In the genomic region with DNA sequence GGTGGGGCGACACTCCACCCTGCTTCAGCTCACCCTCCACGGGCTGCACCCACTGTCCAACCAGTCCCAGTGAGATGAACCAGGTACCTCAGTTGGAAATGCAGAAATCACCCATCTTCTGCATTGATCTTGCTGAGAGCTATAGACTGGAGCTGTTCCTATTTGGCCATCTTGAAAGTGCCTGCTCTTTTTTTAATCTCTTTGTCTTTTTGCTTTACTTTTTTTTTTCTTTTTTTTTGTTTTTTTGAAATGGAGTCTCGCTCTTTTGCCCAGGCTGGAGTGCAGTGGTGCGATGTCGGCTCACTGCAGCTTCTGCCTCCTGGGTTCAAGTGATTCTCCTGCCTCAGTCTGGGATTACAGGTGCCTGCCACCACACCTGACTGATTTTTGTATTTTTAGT, we compare ENCODE assay signal across 6 cellular contexts.
A peak's percentile ranks its signal among the peaks of the same experiment; 100 is the strongest.
DNase-seq lines count a peak whose midpoint lies in the region; ATAC-seq, FAIRE-seq and TF ChIP-seq lines count a peak whose summit lies in the region.
"Not testable (repeated sequence)": the region's sequence is repeated elsewhere in the genome, so short reads cannot be mapped to it uniquely, and the experiment has no call there.

No MANE protein-coding gene starts in this region.

- H3K4ac ChIP-seq in neuronal stem cell (ENCODE audit: low read length): not testable (repeated sequence)

- not testable (repeated sequence) for H3K9me1 ChIP-seq in K562 (ENCODE audit: control insufficient read depth, insufficient read depth, low read length)

- BruUV-seq in K562 (replicated peaks; lab: Mats Ljungman, UMichigan); HepG2 (replicated peaks; lab: Mats Ljungman, UMichigan): not testable (repeated sequence)

- CTCF ChIA-PET in HEK293 (lab: Yijun Ruan, JAX): interaction anchor here (0.6 to 2.0 kb wide), 7 partner anchors 8 to 396 kb away, joined by 3 to 10 read pairs (median 6); no protein-coding TSS in a partner anchor
- CTCF ChIA-PET in K562 (lab: Yijun Ruan, JAX; ENCODE audit: low intra/inter-chr PET ratio); HepG2 (lab: Yijun Ruan, JAX; ENCODE audit: low intra/inter-chr PET ratio, low total read pairs): not testable (repeated sequence)

- not testable (repeated sequence) for H2AFZ ChIP-seq in K562 (ENCODE audit: low read depth, low read length); HepG2 (ENCODE audit: low read length)
- H2AFZ ChIP-seq in neuronal stem cell (ENCODE audit: low read length): peak overlapping the region; percentile 52

- not testable (repeated sequence) for DNase-seq in K562 (ENCODE audit: extremely low read depth in 1 of 4, low spot score in 3 of 4); HepG2 (ENCODE audit: low spot score); neuronal stem cell (ENCODE audit: low spot score)

- peak overlapping the region; percentile 52 for H3K4me2 ChIP-seq in K562 (ENCODE audit: insufficient read depth, low read length)
- H3K4me2 ChIP-seq in HepG2 (ENCODE audit: low read depth, low read length): peak overlapping the region; percentile 32; the same call in 1 of the 2 replicates
- not testable (repeated sequence) for H3K4me2 ChIP-seq in neuronal stem cell (ENCODE audit: insufficient read depth, low read length, poor library complexity, severe bottlenecking)

- H3K9me3 ChIP-seq in ES-I3 (ENCODE audit: control insufficient read depth, insufficient read depth, low read length); HEK293 (ENCODE audit: control insufficient read depth, insufficient read depth, low read depth, low read length); K562 (replicated peaks; ENCODE audit: control insufficient read depth, insufficient read depth, low read depth, low read length); iPS-15b (ENCODE audit: control insufficient read depth, insufficient read depth, low read length); HepG2 (ENCODE audit: low read length); neuronal stem cell (replicated peaks in 1 of 2; ENCODE audit: control insufficient read depth in 2 of 2, insufficient read depth in 1 of 2, low read depth in 1 of 2, low read length in 2 of 2): not testable (repeated sequence)

- ATAC-seq in K562, HepG2: not testable (repeated sequence)

- H3K9ac ChIP-seq in ES-I3 (ENCODE audit: low read depth, low read length) (peak overlapping the region; percentile 39; the same call in 1 of the 2 replicates), iPS-15b (ENCODE audit: low read depth, low read length) (peak overlapping the region; percentile 32)
- not testable (repeated sequence) for H3K9ac ChIP-seq in K562 (ENCODE audit: insufficient read depth in 1 of 2, low read depth in 2 of 2, low read length in 2 of 2); HepG2 (ENCODE audit: insufficient read depth, low read depth, low read length); neuronal stem cell (ENCODE audit: low read depth, low read length, poor library complexity)

- H3K36me3 ChIP-seq in ES-I3 (ENCODE audit: insufficient read depth, low read length); HEK293 (ENCODE audit: control insufficient read depth in 2 of 2, insufficient read depth in 1 of 2, low read length in 2 of 2); K562 (ENCODE audit: control insufficient read depth, insufficient read depth, low read length); iPS-15b (ENCODE audit: control insufficient read depth, insufficient read depth, low read length); HepG2 (replicated peaks in 1 of 2; ENCODE audit: control insufficient read depth in 1 of 2, insufficient read depth in 2 of 2, low read length in 2 of 2); neuronal stem cell (replicated peaks in 1 of 2; ENCODE audit: control insufficient read depth in 2 of 2, insufficient read depth in 2 of 2, low read length in 2 of 2): not testable (repeated sequence)

- H2BK120ac ChIP-seq in neuronal stem cell (ENCODE audit: low read depth, low read length): not testable (repeated sequence)

- intact Hi-C loops in K562 (cut with micrococcal nuclease); HepG2 (cut with micrococcal nuclease; ENCODE audit: unreplicated experiment): not testable (repeated sequence)

- H2BK15ac ChIP-seq in neuronal stem cell (ENCODE audit: low read length): not testable (repeated sequence)

- H3K14ac ChIP-seq in neuronal stem cell (ENCODE audit: low read length): not testable (repeated sequence)

- not testable (repeated sequence) for H3K4me1 ChIP-seq in ES-I3 (ENCODE audit: insufficient read depth, low read length); HEK293 (ENCODE audit: control insufficient read depth, insufficient read depth, low read length); K562 (replicated peaks in 1 of 2; ENCODE audit: control insufficient read depth in 2 of 2, insufficient read depth in 2 of 2, low read length in 2 of 2); iPS-15b (ENCODE audit: control insufficient read depth, insufficient read depth, low read length); HepG2 (ENCODE audit: insufficient read depth, low read length); neuronal stem cell (ENCODE audit: control insufficient read depth in 2 of 2, insufficient read depth in 1 of 2, low read depth in 1 of 2, low read length in 2 of 2)

- H2AK5ac ChIP-seq in neuronal stem cell (ENCODE audit: low read depth, low read length): not testable (repeated sequence)

- peaks cover 8 to 33% of the 10 kb centered on the region in 2 experiments for H3K27me3 ChIP-seq in K562 (ENCODE audit: control insufficient read depth in 2 of 2, insufficient read depth in 2 of 2, low read length in 2 of 2)
- H3K27me3 ChIP-seq in iPS-15b (ENCODE audit: control insufficient read depth, insufficient read depth, low read length); HepG2 (ENCODE audit: control insufficient read depth in 1 of 2, insufficient read depth in 2 of 2, low read length in 2 of 2); neuronal stem cell (ENCODE audit: control insufficient read depth in 3 of 3, insufficient read depth in 3 of 3, low read depth in 1 of 3, low read length in 3 of 3): not testable (repeated sequence)

- not testable (repeated sequence) for H3K79me2 ChIP-seq in K562 (ENCODE audit: control insufficient read depth, insufficient read depth, low read length); HepG2 (ENCODE audit: insufficient read depth, low read length)

- not testable (repeated sequence) for TF ChIP-seq POLR2A in K562 (conservative IDR thresholded peaks at IDR 0.05); HepG2 (IDR thresholded peaks at IDR 0.05; ENCODE audit: insufficient read depth in 1 of 2, low read depth in 2 of 2, low read length in 2 of 2)

- H3K4me3 ChIP-seq in HEK293 (ENCODE audit: low read depth, low read length); K562; HepG2 (replicated peaks in 1 of 3; ENCODE audit: insufficient read depth in 1 of 3, low read depth in 2 of 3, low read length in 3 of 3); neuronal stem cell (ENCODE audit: low read length in 2 of 2): not testable (repeated sequence)
- H3K4me3 ChIP-seq in iPS-15b (ENCODE audit: low read depth, low read length): peak overlapping the region; percentile 20

- 15% methylated on average over 5 of the region's 5 CpGs for WGBS in K562 (ENCODE audit: insufficient coverage, low coverage, missing lambda C conversion rate)
- WGBS in HepG2 (ENCODE audit: low lambda C conversion rate): 67% methylated on average over 5 of the region's 5 CpGs
- no CpG with 5 or more reads among the region's 5 CpGs for WGBS in neuronal stem cell (ENCODE audit: extremely low coverage in 2 of 2, insufficient read length in 2 of 2, insufficient replicate concordance in 1 of 2), 2 donors

- H2BK5ac ChIP-seq in neuronal stem cell (ENCODE audit: low read length): not testable (repeated sequence)

- not testable (repeated sequence) for H4K20me1 ChIP-seq in K562 (replicated peaks; ENCODE audit: control insufficient read depth, insufficient read depth, low read length); HepG2 (ENCODE audit: insufficient read depth, low read length)

- peak overlapping the region; percentile 41 for H2BK12ac ChIP-seq in neuronal stem cell (ENCODE audit: low read length)

- not testable (repeated sequence) for H4K8ac ChIP-seq in neuronal stem cell (ENCODE audit: low read depth, low read length)

- not testable (repeated sequence) for TF ChIP-seq EP300 in K562 (IDR thresholded peaks at IDR 0.05; ENCODE audit: low read length); HepG2 (IDR thresholded peaks at IDR 0.05; ENCODE audit: low read depth in 2 of 2, low read length in 2 of 2); HepG2 (CRISPR knock-in tag; IDR thresholded peaks at IDR 0.05; ENCODE audit: borderline replicate concordance)

- not testable (repeated sequence) for H3K79me1 ChIP-seq in neuronal stem cell (ENCODE audit: low read depth, low read length)

- not testable (repeated sequence) for H3K27ac ChIP-seq in HEK293 (ENCODE audit: extremely low read depth, low read depth, low read length); K562 (ENCODE audit: extremely low read depth, low read depth, low read length); HepG2 (ENCODE audit: extremely low read length, insufficient read depth, low read length); neuronal stem cell (replicated peaks; ENCODE audit: low read length)

- peak overlapping the region; percentile 38 for H3K18ac ChIP-seq in neuronal stem cell (ENCODE audit: low read length)

- not testable (repeated sequence) for FAIRE-seq in K562 (lab: Jason Lieb, UNC); HepG2 (lab: Jason Lieb, UNC)

- POLR2A ChIA-PET in HEK293 (lab: Yijun Ruan, JAX): interaction anchor here (0.6 to 0.9 kb wide), 4 partner anchors 87 to 1118 kb away, joined by 3 to 4 read pairs (median 3); no protein-coding TSS in a partner anchor
- POLR2A ChIA-PET in K562 (lab: Yijun Ruan, JAX): interaction anchor here (0.6 kb wide), 1 partner anchor 179 kb away, joined by 5 read pairs; no protein-coding TSS in a partner anchor
- POLR2A ChIA-PET in HepG2 (lab: Yijun Ruan, JAX): not testable (repeated sequence)

- not testable (repeated sequence) for H4K91ac ChIP-seq in neuronal stem cell (ENCODE audit: low read depth, low read length, poor library complexity)

- not testable (repeated sequence) for TF ChIP-seq CTCF in HEK293 (tag by site-specific recombination; IDR thresholded peaks at IDR 0.05); K562 (IDR thresholded peaks at IDR 0.05 in 2 of 3, conservative IDR thresholded peaks at IDR 0.05 in 1 of 3; ENCODE audit: insufficient read depth in 2 of 3, low read depth in 1 of 3, low read length in 3 of 3); HepG2 (CRISPR knock-in tag; IDR thresholded peaks at IDR 0.05)

- not testable (repeated sequence) for TF ChIP-seq RAD21 in K562 (CRISPR knock-in tag; conservative IDR thresholded peaks at IDR 0.05 in 1 of 2, IDR thresholded peaks at IDR 0.05 in 1 of 2); HepG2 (CRISPR knock-in tag; IDR thresholded peaks at IDR 0.05)

- H3K23ac ChIP-seq in neuronal stem cell (ENCODE audit: low read depth, low read length, poor library complexity): not testable (repeated sequence)

- in situ Hi-C loops in K562 (cut with MboI); HepG2 (cut with HindIII; ENCODE audit: extremely low pct_ligation_motif_present, low pct_unique_long_range_greater_than_20kb): not testable (repeated sequence)
